ENCODE assay signal across 8 cellular contexts in genomic region chr9:95511232-95511951, GRCh38. TPM values are rescaled to one million over a fixed set of nuclear protein-coding genes. Genes with fewer than 3 reads are reported as not detected.
A peak's percentile ranks its signal among the peaks of the same experiment; 100 is the strongest.
DNase-seq lines count a peak whose midpoint lies in the region; ATAC-seq, FAIRE-seq and TF ChIP-seq lines count a peak whose summit lies in the region.

No MANE protein-coding gene starts in this region.

- no peak for ATAC-seq in GM21360 (IDR thresholded peaks at IDR 0.05; ENCODE audit: unreplicated experiment)

- peak overlapping the region; percentile 73 for H3K27ac ChIP-seq in layer of hippocampus (ENCODE audit: low read depth, low read length)

- TF ChIP-seq CTCF in bronchial epithelial cell (IDR thresholded peaks at IDR 0.05; ENCODE audit: insufficient read depth, low read length, severe bottlenecking), result no peak

- H3K4me3 ChIP-seq in bronchial epithelial cell (ENCODE audit: low read depth, low read length), result peak overlapping the region; percentile 77

- H3K27me3 ChIP-seq in bronchial epithelial cell (ENCODE audit: control insufficient read depth, insufficient read depth, low read length) (no peaks in the 10 kb centered on the region), layer of hippocampus (ENCODE audit: control insufficient read depth, insufficient read depth, low read length) (no peaks in the 10 kb centered on the region)

- DNase-seq in EL (peak; percentile 80), M059J (ENCODE audit: low read depth) (peak; percentile 83), SW480 (ENCODE audit: low spot score) (peak; percentile 86), bronchial epithelial cell (ENCODE audit: low read depth) (peak; percentile 46), frontal cortex (ENCODE audit: low spot score in 2 of 2) (no peak)
- DNase-seq in stimulated activated CD4-positive, alpha-beta T cell treated with anti-CD3 and anti-CD28 coated beads, Interleukin-4, amount 100 ng/mL, for 4 hours, result peak; percentile 34 to 60

- no peak for FAIRE-seq in bronchial epithelial cell (lab: Jason Lieb, UNC)
- FAIRE-seq in frontal cortex (lab: Jason Lieb, UNC), result no peak

- no peaks in the 10 kb centered on the region for H3K36me3 ChIP-seq in bronchial epithelial cell (ENCODE audit: control insufficient read depth, insufficient read depth, low read length)

RNA-seq across cellular contexts. Expression of gene PTCH1, which starts 5.4 kb away (rescaled TPM):
- total RNA-seq in M059J (2014; rRNA removed; shearing (Covaris generic)), result 3.3 and 9.4 TPM in 2 replicates
- total RNA-seq in bronchial epithelial cell, result 0.64 and 1.6 TPM in 2 replicates
- total RNA-seq in frontal cortex, result 8.2 TPM

Comparison
In these comparisons a context has a peak if more than half of its experiments do, and no peak if none do; other contexts are left out.
1. DNase-seq: peak in EL (single experiment), M059J (single experiment), SW480 (single experiment), bronchial epithelial cell (single experiment) and stimulated activated CD4-positive, alpha-beta T cell treated with anti-CD3 and anti-CD28 coated beads, Interleukin-4, amount 100 ng/mL, for 4 hours (2 of 2); none in frontal cortex (0 of 2).